ENCODE assay signal across 5 cellular contexts in genomic region chr10:19144206-19144605, GRCh38.
"Had no signal": no experiment of that assay in that cellular context is flagged by ENCODE, and none has a peak within 500 bp of the region (broad histone marks: within the 10 kb centered on the region; RNA-seq: fewer than 3 reads in every experiment).

No MANE protein-coding gene starts in this region.

- H3K4me3 ChIP-seq: GM23338, K562 had no signal

- H3K4me1 Mint-ChIP-seq: GM23338, H9 had no signal

- H3K27ac Mint-ChIP-seq: GM23338, H9 had no signal

- H3K4me3 Mint-ChIP-seq: GM23338, H9 had no signal

- DNase-seq: H9, HCEC 1CT, IMR-90 had no signal

- H3K9me3 Mint-ChIP-seq: GM23338, H9 had no signal
